In the genomic region with DNA sequence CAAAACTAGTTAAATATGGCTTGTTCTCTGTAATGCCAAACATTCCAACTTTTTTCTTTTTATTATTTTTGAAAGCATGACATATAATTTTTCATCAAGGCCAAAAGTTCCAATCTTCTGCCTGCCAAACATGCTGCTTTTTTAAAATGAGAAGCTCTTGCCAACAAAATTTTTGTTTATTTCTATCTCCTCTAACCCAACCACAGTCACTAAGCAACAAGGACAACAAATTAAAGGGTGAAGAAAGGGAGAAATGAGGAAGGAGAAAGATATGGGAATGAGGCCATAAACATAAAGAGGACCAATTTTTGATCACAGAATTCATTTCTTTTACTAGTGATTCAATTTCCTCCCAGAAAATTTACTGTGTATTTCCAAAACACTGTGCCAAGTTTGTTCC, we compare ENCODE assay signal across 24 cellular contexts.
"Had no signal": no experiment of that assay in that cellular context is flagged by ENCODE, and none has a peak within 500 bp of the region (broad histone marks: within the 10 kb centered on the region; RNA-seq: fewer than 3 reads in every experiment).

No MANE protein-coding gene starts in this region.

- H3K27me3 ChIP-seq: brain microvascular endothelial cell, neural progenitor cell had no signal

- H3K4me1 ChIP-seq: neural progenitor cell, psoas muscle had no signal

- ATAC-seq: activated CD8-positive, alpha-beta memory T cell treated with anti-CD3 and anti-CD28 coated beads, Interleukin-2, amount 10 ng/mL, durations not matched to agents 7 days and 5 days; activated naive CD8-positive, alpha-beta T cell treated with anti-CD3 and anti-CD28 coated beads, Interleukin-2, amount 50 U/mL, for 24 hours; esophagus mucosa; mucosa of descending colon; psoas muscle; SK-N-SH treated with all-trans-retinoic acid at 6 μM for 48 hours; stimulated activated naive CD8-positive, alpha-beta T cell treated with anti-CD3 and anti-CD28 coated beads, Interleukin-15, amount 100 ng/mL, for 72 hours; T-cell had no signal

- H3K4me3 ChIP-seq: mucosa of descending colon, neural progenitor cell, psoas muscle, smooth muscle cell had no signal

- DNase-seq: activated CD4-positive, alpha-beta memory T cell treated with anti-CD3 and anti-CD28 coated beads, Interleukin-2, amount 10 ng/mL, durations not matched to agents 7 days and 5 days; activated CD4-positive, alpha-beta T cell treated with anti-CD3 and anti-CD28 coated beads for 48 hours; activated CD4-positive, CD25-positive, alpha-beta regulatory T cell; activated CD8-positive, alpha-beta memory T cell treated with anti-CD3 and anti-CD28 coated beads, Interleukin-2, amount 10 ng/mL, durations not matched to agents 7 days and 5 days; activated naive CD4-positive, alpha-beta T cell treated with anti-CD3 and anti-CD28 coated beads, Interleukin-2, amount 10 ng/mL, durations not matched to agents 7 days and 5 days; activated naive CD8-positive, alpha-beta T cell treated with anti-CD3 and anti-CD28 coated beads, Interleukin-2, amount 50 U/mL, for 24 hours; activated T-cell treated with anti-CD3 and anti-CD28 coated beads, Interleukin-2, amount 50 U/mL, for 1 hour; anterior cingulate cortex; brain microvascular endothelial cell; effector CD4-positive, alpha-beta T cell; foreskin melanocyte; glutamatergic neuron; hippocampal formation; mucosa of descending colon; naive B cell; psoas muscle; right cardiac atrium; stimulated activated CD4-positive, alpha-beta T cell treated with anti-CD3 and anti-CD28 coated beads, Interleukin-4, amount 100 ng/mL, for 1 hour; stimulated activated naive CD8-positive, alpha-beta T cell treated with anti-CD3 and anti-CD28 coated beads, Interleukin-15, amount 100 ng/mL, for 72 hours; T-cell had no signal

- H3K36me3 ChIP-seq: brain microvascular endothelial cell, neural progenitor cell had no signal

- H3K9me3 ChIP-seq: mucosa of descending colon had no signal

- H3K27ac ChIP-seq: brain microvascular endothelial cell, neural progenitor cell, psoas muscle had no signal
